1 cellular context compared by ENCODE assay signal in genomic region chr11:102488208-102488607, GRCh38.
A peak's percentile ranks its signal among the peaks of the same experiment; 100 is the strongest.
TF ChIP-seq lines count a peak whose summit lies in the region.

No MANE protein-coding gene starts in this region.

TF ChIP-seq in HepG2, 621 proteins besides CTCF, POLR2A, EP300 and RAD21:
- TF ChIP-seq ZNF451 (CRISPR knock-in tag; IDR thresholded peaks at IDR 0.05) (0 out of 2 replicates have a peak, but pooled peaks have one; percentile 2), ZNF160 (CRISPR knock-in tag; IDR thresholded peaks at IDR 0.05) (no peak)
TF ChIP-seq in HepG2: peak in this region for 1.
